In genomic region chr2:33395660-33396249, GRCh38 we compare ENCODE assay signal across 8 cellular contexts.
DNase-seq lines count a peak whose midpoint lies in the region; ATAC-seq and TF ChIP-seq lines count a peak whose summit lies in the region.

No MANE protein-coding gene starts in this region.

- H3K4me3 ChIP-seq in AG09309 (ENCODE audit: control insufficient read depth, low read depth, low read length), result no peak overlapping the region

- H3K27me3 Mint-ChIP-seq in activated naive CD4-positive, alpha-beta T cell treated with anti-CD3 and anti-CD28 coated beads for 36 hours (ENCODE audit: low read depth), result no peaks in the 10 kb centered on the region

- no peak overlapping the region for H3K27ac Mint-ChIP-seq in activated naive CD4-positive, alpha-beta T cell treated with anti-CD3 and anti-CD28 coated beads for 36 hours

- in situ Hi-C loops in GM13977 (cut with MboI; ENCODE audit: low pct_unique_long_range_greater_than_20kb, low sequenced_read_pairs, unreplicated experiment), result loop anchor here (25.0 kb wide), 1 partner anchor 833 kb away; no protein-coding TSS in a partner anchor

- ATAC-seq in HG03571 (IDR thresholded peaks at IDR 0.05; ENCODE audit: unreplicated experiment), result no peak
- no peak for ATAC-seq in HG03565 (IDR thresholded peaks at IDR 0.05; ENCODE audit: unreplicated experiment)

- DNase-seq in AG09309 (ENCODE audit: low read depth) (no peak), GM13977 (ENCODE audit: low spot score) (peak; percentile 37), OCI-M1 (lab: John Stamatoyannopoulos, UW) (peak; percentile 69), hepatic stellate cell (ENCODE audit: low spot score) (peak; percentile 19)
- DNase-seq in activated naive CD4-positive, alpha-beta T cell treated with anti-CD3 and anti-CD28 coated beads for 36 hours, result peak; percentile 74
- peak; percentile 4 to 31 for DNase-seq in stimulated activated CD4-positive, alpha-beta T cell treated with anti-CD3 and anti-CD28 coated beads, Interleukin-4, amount 100 ng/mL, for 4 hours

- H3K9me3 Mint-ChIP-seq in activated naive CD4-positive, alpha-beta T cell treated with anti-CD3 and anti-CD28 coated beads for 36 hours, result no peaks in the 10 kb centered on the region

- H3K4me3 Mint-ChIP-seq in activated naive CD4-positive, alpha-beta T cell treated with anti-CD3 and anti-CD28 coated beads for 36 hours, result no peak overlapping the region

- TF ChIP-seq CTCF in AG09309 (IDR thresholded peaks at IDR 0.05; ENCODE audit: control insufficient read depth, insufficient read depth, low read depth, low read length, missing control alignments) (peak; percentile 77), GM13977 (IDR thresholded peaks at IDR 0.05; ENCODE audit: extremely low read depth, insufficient read depth, missing control alignments) (peak; percentile 62)

- intact Hi-C loops in activated naive CD4-positive, alpha-beta T cell treated with anti-CD3 and anti-CD28 coated beads for 36 hours (cut with micrococcal nuclease), result no loop called here

- no peaks in the 10 kb centered on the region for H3K36me3 Mint-ChIP-seq in activated naive CD4-positive, alpha-beta T cell treated with anti-CD3 and anti-CD28 coated beads for 36 hours (ENCODE audit: low read depth)

- CTCF ChIA-PET in activated naive CD4-positive, alpha-beta T cell treated with anti-CD3 and anti-CD28 coated beads for 36 hours (lab: Charles Lee), result interaction anchor here (0.6 to 0.7 kb wide), 4 partner anchors 178 to 571 kb away, joined by 3 to 4 read pairs (median 3); no protein-coding TSS in a partner anchor

- no peaks in the 10 kb centered on the region for H3K4me1 Mint-ChIP-seq in activated naive CD4-positive, alpha-beta T cell treated with anti-CD3 and anti-CD28 coated beads for 36 hours (ENCODE audit: low read depth)
